In the genomic region with DNA sequence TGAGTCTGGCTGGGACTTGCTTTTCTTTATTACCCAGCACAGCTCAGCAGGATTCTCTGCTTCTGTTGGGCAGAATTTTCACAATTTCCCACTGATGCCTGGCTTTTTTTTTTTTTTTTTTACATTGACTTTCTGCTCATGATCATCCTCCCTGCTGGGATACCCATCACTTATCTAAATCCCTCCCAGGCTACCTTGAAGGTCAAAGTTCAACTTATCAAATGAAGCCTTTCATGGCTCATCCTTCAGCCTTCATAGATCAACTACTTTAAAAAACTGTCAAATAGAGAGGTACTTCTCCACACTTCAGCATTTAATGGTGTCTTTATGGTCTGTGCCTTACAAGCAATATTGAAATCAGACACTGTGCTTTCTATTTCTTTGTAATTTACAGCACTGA, we compare ENCODE assay signal across 29 cellular contexts.
"Had no signal": no experiment of that assay in that cellular context is flagged by ENCODE, and none has a peak within 500 bp of the region (broad histone marks: within the 10 kb centered on the region; RNA-seq: fewer than 3 reads in every experiment).

No MANE protein-coding gene starts in this region.

- H3K36me3 ChIP-seq: brain microvascular endothelial cell, WERI-Rb-1 had no signal

- DNase-seq: activated CD4-positive, alpha-beta memory T cell treated with anti-CD3 and anti-CD28 coated beads, Interleukin-2, amount 10 ng/mL, durations not matched to agents 7 days and 5 days; activated CD4-positive, alpha-beta T cell treated with anti-CD3 and anti-CD28 coated beads for 1 hour; activated CD4-positive, alpha-beta T cell treated with anti-CD3 and anti-CD28 coated beads for 48 hours; activated CD4-positive, CD25-positive, alpha-beta regulatory T cell; activated CD8-positive, alpha-beta memory T cell treated with anti-CD3 and anti-CD28 coated beads for 24 hours; activated effector memory CD4-positive, alpha-beta T cell treated with anti-CD3 and anti-CD28 coated beads, Interleukin-2, amount 50 U/mL, for 16 hours; activated naive CD4-positive, alpha-beta T cell; activated naive CD4-positive, alpha-beta T cell treated with anti-CD3 and anti-CD28 coated beads, Interleukin-2, amount 50 U/mL, for 16 hours; activated naive CD8-positive, alpha-beta T cell treated with anti-CD3 and anti-CD28 coated beads for 36 hours; activated T-cell treated with anti-CD3 and anti-CD28 coated beads, Interleukin-2, amount 50 U/mL, for 1 hour; activated T-cell treated with anti-CD3 and anti-CD28 coated beads, Interleukin-2, amount 50 U/mL, for 72 hours; amniotic stem cell; aorta; central memory CD4-positive, alpha-beta T cell; NCI-H1092 treated with DMSO at 0.1 percent for 48 hours; NCI-H1436; NCI-H1694; NCI-H2029 treated with DMSO at 0.1 percent for 48 hours; NCI-H2171 treated with DMSO at 0.1 percent for 48 hours; NCI-H2227 treated with DMSO at 0.1 percent for 48 hours; NCI-H446; NCI-H524 treated with DMSO at 0.1 percent for 48 hours; Right ventricle myocardium superior; SW 1271; T-helper 1 cell; T1000; WERI-Rb-1 had no signal

- ATAC-seq: activated T-cell treated with anti-CD3 and anti-CD28 coated beads, Interleukin-2, amount 50 U/mL, for 72 hours; activated T-helper 17 cell treated with anti-CD3 and anti-CD28 coated beads, Interleukin-2, amount 50 U/mL, for 72 hours had no signal

- H3K27ac ChIP-seq: brain microvascular endothelial cell, WERI-Rb-1 had no signal
